8 cellular contexts compared by ENCODE assay signal in the genomic region with DNA sequence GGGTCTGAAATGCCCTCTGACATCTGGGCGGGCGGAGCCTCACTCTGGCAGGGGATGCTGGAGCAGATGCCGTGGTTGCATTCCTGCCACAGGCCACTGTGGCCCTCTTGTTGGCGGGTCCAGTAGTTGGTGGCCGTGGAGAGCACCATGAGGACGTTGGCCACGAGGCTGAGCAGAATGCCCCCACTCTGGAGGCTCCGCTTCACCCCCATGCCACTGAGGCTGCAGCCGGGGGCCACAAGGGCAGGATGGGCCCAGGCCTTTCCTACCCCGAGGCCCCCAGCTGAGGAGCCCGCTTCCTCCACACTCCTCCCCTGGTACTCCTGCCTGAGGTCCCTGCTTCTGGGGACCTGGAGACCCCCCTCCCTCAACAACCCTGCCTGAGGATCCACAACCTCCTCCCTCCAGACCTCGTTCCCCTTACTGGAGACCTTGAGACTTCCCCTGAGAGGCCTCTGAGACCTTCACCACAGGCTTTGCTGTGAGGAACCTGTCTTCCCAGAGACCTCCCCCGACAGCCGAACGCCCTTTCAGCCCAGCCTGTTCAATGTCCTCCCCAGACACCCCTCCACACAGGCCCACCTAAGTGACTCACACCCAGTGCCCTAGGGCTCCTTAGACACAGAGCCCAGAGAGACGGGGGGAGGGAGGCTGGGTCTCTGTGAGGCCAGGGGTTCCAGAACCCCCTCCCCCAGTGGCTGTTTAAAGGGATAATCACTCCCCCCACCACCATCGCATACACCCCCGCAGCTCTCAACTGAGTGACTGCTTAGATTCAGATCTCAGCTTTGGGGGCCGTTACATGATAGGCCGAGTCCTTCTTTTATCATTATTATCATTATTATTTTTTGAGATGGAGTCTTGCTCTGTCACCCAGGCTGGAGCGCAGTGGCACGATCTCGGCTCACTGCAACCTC. TPM values are rescaled to one million over a fixed set of nuclear protein-coding genes. Genes with fewer than 3 reads are reported as not detected.
DNase-seq lines count a peak whose midpoint lies in the region; ATAC-seq and TF ChIP-seq lines count a peak whose summit lies in the region.

A gene with protein sequence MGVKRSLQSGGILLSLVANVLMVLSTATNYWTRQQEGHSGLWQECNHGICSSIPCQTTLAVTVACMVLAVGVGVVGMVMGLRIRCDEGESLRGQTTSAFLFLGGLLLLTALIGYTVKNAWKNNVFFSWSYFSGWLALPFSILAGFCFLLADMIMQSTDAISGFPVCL (minus strand): TSS at position 638 of the 917 bp plus-strand sequence. CDS start 426 bp downstream, at position 212.

- TF ChIP-seq EP300 in SK-N-SH (IDR thresholded peaks at IDR 0.05; ENCODE audit: borderline replicate concordance in 1 of 2, low read depth in 1 of 2, low read length in 1 of 2) (no peak), sigmoid colon (IDR thresholded peaks at IDR 0.05) (no peak)

- peaks cover 4% of the 10 kb centered on the region for H3K9me3 Mint-ChIP-seq in activated CD4-positive, alpha-beta memory T cell treated with anti-CD3 and anti-CD28 coated beads, Interleukin-2, amount 10 ng/mL, durations not matched to agents 7 days and 5 days

- H3K36me3 Mint-ChIP-seq in activated CD4-positive, alpha-beta memory T cell treated with anti-CD3 and anti-CD28 coated beads, Interleukin-2, amount 10 ng/mL, durations not matched to agents 7 days and 5 days (ENCODE audit: low read depth): peaks cover 41% of the 10 kb centered on the region

- H3K27me3 ChIP-seq in SK-N-SH (ENCODE audit: insufficient read depth): peaks cover 19% of the 10 kb centered on the region; the same call in 1 of the 2 replicates
- H3K27me3 ChIP-seq in foreskin keratinocyte: no peaks in the 10 kb centered on the region
- H3K27me3 ChIP-seq in sigmoid colon: no peaks in the 10 kb centered on the region

- DNase-seq in SK-N-SH (no peak), foreskin keratinocyte (no peak), sigmoid colon (no peak), DMS79 (lab: John Stamatoyannopoulos, UW) (no peak), mucosa of gallbladder (ENCODE audit: low spot score) (no peak), NCI-H128 (lab: John Stamatoyannopoulos, UW; ENCODE audit: unreplicated experiment) (no peak)
- DNase-seq in activated CD4-positive, alpha-beta memory T cell treated with anti-CD3 and anti-CD28 coated beads, Interleukin-2, amount 10 ng/mL, durations not matched to agents 7 days and 5 days: peak; percentile 20

- no peak for ATAC-seq in SK-N-SH treated with all-trans-retinoic acid at 6 μM for 48 hours
- no peak for ATAC-seq in foreskin keratinocyte

- 96% methylated on average over 12 of the region's 23 CpGs for WGBS in SK-N-SH (ENCODE audit: low lambda C conversion rate)
- WGBS in sigmoid colon, 2 donors: 61 to 69% methylated on average over 23 of the region's 23 CpGs

- H3K9ac ChIP-seq in SK-N-SH: peak within 1 kb of the TSS; percentile 75

- peak within 1 kb of the TSS; percentile 92 for H3K4me2 ChIP-seq in SK-N-SH

- peak within 1 kb of the TSS; percentile 60 to 94 for H3K27ac ChIP-seq in SK-N-SH (ENCODE audit: low read depth in 2 of 2, low read length in 1 of 2)
- peak within 1 kb of the TSS; percentile 15 for H3K27ac ChIP-seq in foreskin keratinocyte
- H3K27ac ChIP-seq in sigmoid colon: peak within 1 kb of the TSS; percentile 97 to 100 (median 98)

- CTCF ChIA-PET in SK-N-SH (lab: Yijun Ruan, JAX): interaction anchor here (1.3 to 1.5 kb wide), 2 partner anchors 11 to 28 kb away, joined by 3 to 5 read pairs; no protein-coding TSS in a partner anchor
- CTCF ChIA-PET in activated CD4-positive, alpha-beta memory T cell treated with anti-CD3 and anti-CD28 coated beads, Interleukin-2, amount 10 ng/mL, durations not matched to agents 7 days and 5 days (lab: Charles Lee): interaction anchor here (1.1 to 3.1 kb wide), 3 partner anchors 7 to 29 kb away, joined by 3 to 15 read pairs (median 10); no protein-coding TSS in a partner anchor

- H4K20me1 ChIP-seq in SK-N-SH (ENCODE audit: insufficient read depth): no peaks in the 10 kb centered on the region

- TF ChIP-seq RAD21 in SK-N-SH (IDR thresholded peaks at IDR 0.05; ENCODE audit: low read length): no peak

- TF ChIP-seq CTCF in SK-N-SH (IDR thresholded peaks at IDR 0.05) (no peak), foreskin keratinocyte (conservative IDR thresholded peaks at IDR 0.05) (no peak), sigmoid colon (IDR thresholded peaks at IDR 0.05) (no peak)

- POLR2A ChIA-PET in SK-N-SH (lab: Yijun Ruan, JAX): interaction anchor here (1.5 kb wide), 1 partner anchor 29 kb away, joined by 7 read pairs; no protein-coding TSS in a partner anchor
- POLR2A ChIA-PET in activated CD4-positive, alpha-beta memory T cell treated with anti-CD3 and anti-CD28 coated beads, Interleukin-2, amount 10 ng/mL, durations not matched to agents 7 days and 5 days (lab: Charles Lee): interaction anchor here (0.8 to 8.4 kb wide), 10 partner anchors 7 to 41 kb away, joined by 3 to 207 read pairs (median 4); a partner anchor contains a TSS

- peaks cover 6% of the 10 kb centered on the region for H3K79me2 ChIP-seq in SK-N-SH (ENCODE audit: insufficient read depth)

- no peaks in the 10 kb centered on the region for H3F3A ChIP-seq in SK-N-SH (replicated peaks; ENCODE audit: insufficient read depth)

- H3K9me3 ChIP-seq in SK-N-SH (no peaks in the 10 kb centered on the region), sigmoid colon (no peaks in the 10 kb centered on the region)

- H3K9me2 ChIP-seq in SK-N-SH: no peaks in the 10 kb centered on the region

- peak within 1 kb of the TSS; percentile 95 for H3K4me3 Mint-ChIP-seq in activated CD4-positive, alpha-beta memory T cell treated with anti-CD3 and anti-CD28 coated beads, Interleukin-2, amount 10 ng/mL, durations not matched to agents 7 days and 5 days

- H3K4me1 ChIP-seq in SK-N-SH (ENCODE audit: control insufficient read depth in 1 of 2, insufficient read depth in 2 of 2, low read depth in 1 of 2, low read length in 1 of 2): peaks cover 6 to 21% of the 10 kb centered on the region in 2 experiments; a peak in 3 of 4 replicates
- H3K4me1 ChIP-seq in foreskin keratinocyte: no peaks in the 10 kb centered on the region
- H3K4me1 ChIP-seq in sigmoid colon: peaks cover 0 to 39% (median 23%) of the 10 kb centered on the region in 4 donors

- peak within 1 kb of the TSS; percentile 100 for H3K27ac Mint-ChIP-seq in activated CD4-positive, alpha-beta memory T cell treated with anti-CD3 and anti-CD28 coated beads, Interleukin-2, amount 10 ng/mL, durations not matched to agents 7 days and 5 days

- H3K36me3 ChIP-seq in SK-N-SH (replicated peaks in 1 of 2; ENCODE audit: control insufficient read depth in 1 of 2, insufficient read depth in 2 of 2, low read length in 1 of 2): no peaks in the 10 kb centered on the region
- no peaks in the 10 kb centered on the region for H3K36me3 ChIP-seq in sigmoid colon

- H3K27me3 Mint-ChIP-seq in activated CD4-positive, alpha-beta memory T cell treated with anti-CD3 and anti-CD28 coated beads, Interleukin-2, amount 10 ng/mL, durations not matched to agents 7 days and 5 days: no peaks in the 10 kb centered on the region

- TF ChIP-seq POLR2A in sigmoid colon (IDR thresholded peaks at IDR 0.05): no peak

- peak within 1 kb of the TSS; percentile 73; the same call in 1 of the 2 replicates for H2AFZ ChIP-seq in SK-N-SH (ENCODE audit: low read depth)

- intact Hi-C loops in sigmoid colon (cut with DNase I): loop anchor here (2.0 to 10.0 kb wide), 2 partner anchors 26 to 206 kb away; a partner anchor contains a TSS

- H3K4me1 Mint-ChIP-seq in activated CD4-positive, alpha-beta memory T cell treated with anti-CD3 and anti-CD28 coated beads, Interleukin-2, amount 10 ng/mL, durations not matched to agents 7 days and 5 days: peaks cover 78% of the 10 kb centered on the region

- H3K4me3 ChIP-seq in SK-N-SH (ENCODE audit: low read depth in 2 of 2, low read length in 1 of 2) (peak within 1 kb of the TSS; percentile 77 to 80), sigmoid colon (peak within 1 kb of the TSS; percentile 64 to 93 (median 74))

TF ChIP-seq in SK-N-SH, 30 proteins besides CTCF, POLR2A, EP300 and RAD21:
- TF ChIP-seq YY1 (IDR thresholded peaks at IDR 0.05; ENCODE audit: low read depth) (no peak), GATA2 (CRISPR knock-in tag; IDR thresholded peaks at IDR 0.05) (no peak)
- TF ChIP-seq, protein P1, sequence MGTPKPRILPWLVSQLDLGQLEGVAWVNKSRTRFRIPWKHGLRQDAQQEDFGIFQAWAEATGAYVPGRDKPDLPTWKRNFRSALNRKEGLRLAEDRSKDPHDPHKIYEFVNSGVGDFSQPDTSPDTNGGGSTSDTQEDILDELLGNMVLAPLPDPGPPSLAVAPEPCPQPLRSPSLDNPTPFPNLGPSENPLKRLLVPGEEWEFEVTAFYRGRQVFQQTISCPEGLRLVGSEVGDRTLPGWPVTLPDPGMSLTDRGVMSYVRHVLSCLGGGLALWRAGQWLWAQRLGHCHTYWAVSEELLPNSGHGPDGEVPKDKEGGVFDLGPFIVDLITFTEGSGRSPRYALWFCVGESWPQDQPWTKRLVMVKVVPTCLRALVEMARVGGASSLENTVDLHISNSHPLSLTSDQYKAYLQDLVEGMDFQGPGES (IDR thresholded peaks at IDR 0.05; ENCODE audit: low read depth, low read length): no peak

TF ChIP-seq in SK-N-SH treated with all-trans-retinoic acid at 6 μM for 48 hours, 23 proteins besides CTCF, POLR2A, EP300 and RAD21 (continues in another document):
- TF ChIP-seq OSR1 (CRISPR knock-in tag; IDR thresholded peaks at IDR 0.05) (no peak), TOX (CRISPR knock-in tag; IDR thresholded peaks at IDR 0.05; ENCODE audit: borderline replicate concordance) (no peak)

RNA-seq across cellular contexts. Expression of the gene that starts here (rescaled TPM):
- polyA plus RNA-seq in SK-N-SH (2012; rRNA removed) (0.26 TPM in 1 of 2 replicates, not detected in the other), foreskin keratinocyte (0.58 and 0.97 TPM in 2 replicates), sigmoid colon (1 to 10 TPM in 1 of 3 donors, under 1 TPM in 1, not detected in 1; 0.35 to 3.6 TPM)
- 0.22 TPM in 2 replicates for polyA plus RNA-seq in SK-N-SH (2012; cell fraction: cytosol; rRNA removed)
- 0.32 and 0.48 TPM in 2 replicates for polyA plus RNA-seq in SK-N-SH (2012; cell fraction: nucleus; rRNA removed)
- total RNA-seq in activated CD4-positive, alpha-beta memory T cell treated with anti-CD3 and anti-CD28 coated beads, Interleukin-2, amount 10 ng/mL, durations not matched to agents 7 days and 5 days: 1 to 10 TPM; 6.4 to 8.2 TPM
- total RNA-seq in foreskin keratinocyte (0.42 TPM in 1 of 2 replicates, not detected in the other), sigmoid colon (not detected), mucosa of gallbladder (0.92 TPM)

Comparison
In these comparisons a context has a peak if more than half of its experiments do, and no peak if none do; other contexts are left out.
1. H3K27ac ChIP-seq: peak in every context shown above with its lines; median percentile 98 in sigmoid colon; 77 in SK-N-SH; 15 in foreskin keratinocyte.